In the genomic region with DNA sequence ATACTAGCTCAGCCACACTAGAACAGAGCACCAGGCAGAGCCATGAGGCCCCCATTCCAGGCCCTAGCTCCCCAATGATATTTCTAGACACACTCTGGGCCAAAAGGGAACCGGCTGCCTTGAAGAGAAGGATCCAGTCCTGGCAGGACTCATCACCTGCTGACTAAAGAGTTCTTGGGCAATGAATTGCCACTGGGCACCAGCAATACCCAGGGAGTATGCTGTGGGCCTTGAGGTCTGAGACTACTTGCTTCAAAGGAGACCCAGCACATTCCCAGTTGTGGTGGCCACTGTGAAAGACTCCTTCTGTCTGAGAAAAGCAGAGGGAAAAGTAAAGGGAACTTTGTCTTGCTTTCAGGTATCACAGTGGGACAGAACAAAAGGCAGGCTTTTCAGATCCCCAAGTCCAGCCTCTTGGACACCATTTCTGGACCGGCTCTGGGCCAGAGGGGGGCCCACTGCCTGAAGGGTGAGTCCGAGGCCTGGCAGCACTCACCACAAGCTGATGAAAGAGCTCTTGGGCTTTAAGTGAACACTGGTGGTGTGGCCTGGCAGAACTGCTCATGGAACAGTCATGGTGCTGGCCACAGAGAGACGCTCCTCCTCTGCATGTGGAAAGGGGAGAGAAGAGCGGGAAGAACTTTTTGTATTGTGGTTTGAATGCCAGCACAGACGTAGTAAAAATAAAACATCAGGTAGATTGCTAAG, we compare ENCODE assay signal across 33 cellular contexts.
A peak's percentile ranks its signal among the peaks of the same experiment; 100 is the strongest.
DNase-seq lines count a peak whose midpoint lies in the region; ATAC-seq, FAIRE-seq and TF ChIP-seq lines count a peak whose summit lies in the region.
"Had no signal": no experiment of that assay in that cellular context is flagged by ENCODE, and none has a peak within 500 bp of the region (broad histone marks: within the 10 kb centered on the region; RNA-seq: fewer than 3 reads in every experiment).

No MANE protein-coding gene starts in this region.

- in situ Hi-C loops in HepG2 (cut with HindIII; ENCODE audit: extremely low pct_ligation_motif_present, low pct_unique_long_range_greater_than_20kb), result no loop called here

- H3K36me3 ChIP-seq in breast epithelium (no peaks in the 10 kb centered on the region), HepG2 (replicated peaks in 1 of 2; ENCODE audit: control insufficient read depth in 1 of 2, insufficient read depth in 2 of 2, low read length in 2 of 2) (0 out of 5 replicates have a peak, but pooled peaks cover 0 to 1% of the 10 kb centered on the region in 2 experiments)
- H3K36me3 ChIP-seq: esophagus squamous epithelium, neutrophil, sigmoid colon, upper lobe of left lung had no signal

- H3K79me2 ChIP-seq in HepG2 (ENCODE audit: insufficient read depth, low read length), result peaks cover 24% of the 10 kb centered on the region

- TF ChIP-seq EP300 in HepG2 (IDR thresholded peaks at IDR 0.05; ENCODE audit: low read depth in 2 of 2, low read length in 2 of 2) (no peak), HepG2 (CRISPR knock-in tag; IDR thresholded peaks at IDR 0.05; ENCODE audit: borderline replicate concordance) (no peak)

- peak overlapping the region; percentile 80 for H3K27ac Mint-ChIP-seq in MCF 10A (ENCODE audit: low read depth, unreplicated experiment)
- H3K27ac Mint-ChIP-seq: activated CD8-positive, alpha-beta memory T cell treated with anti-CD3 and anti-CD28 coated beads, Interleukin-2, amount 10 ng/mL, durations not matched to agents 7 days and 5 days; activated naive CD8-positive, alpha-beta T cell treated with anti-CD3 and anti-CD28 coated beads, Interleukin-2, amount 50 U/mL, for 24 hours; mesothelial cell of epicardium; naive B cell; T-helper 1 cell treated with Interleukin-12 subunit alpha and Interleukin-12 subunit beta and Interleukin-4 antibody, amounts not matched to agents 30 μg/mL and 1 μg/mL, for 36 hours had no signal

- H3K4me3 ChIP-seq in breast epithelium (no peak overlapping the region), HepG2 (replicated peaks in 1 of 3; ENCODE audit: insufficient read depth in 1 of 3, low read depth in 2 of 3, low read length in 3 of 3) (no peak overlapping the region)
- H3K4me3 ChIP-seq: body of pancreas, esophagus squamous epithelium, GM12878, sigmoid colon, upper lobe of left lung had no signal

- H3K27me3 Mint-ChIP-seq in MCF 10A (ENCODE audit: insufficient read depth, unreplicated experiment), result no peaks in the 10 kb centered on the region

- POLR2A ChIA-PET in MCF 10A (lab: Yijun Ruan, JAX) (interaction anchor here (0.6 to 1.2 kb wide), 5 partner anchors 8 to 110 kb away, joined by 3 to 4 read pairs (median 3); no protein-coding TSS in a partner anchor), HepG2 (lab: Yijun Ruan, JAX) (no interaction called here)

- H3K9ac ChIP-seq in HepG2 (ENCODE audit: insufficient read depth, low read depth, low read length), result no peak overlapping the region

- H3K4me3 Mint-ChIP-seq in MCF 10A (ENCODE audit: unreplicated experiment), result no peak overlapping the region
- H3K4me3 Mint-ChIP-seq: activated CD8-positive, alpha-beta memory T cell treated with anti-CD3 and anti-CD28 coated beads, Interleukin-2, amount 10 ng/mL, durations not matched to agents 7 days and 5 days; activated naive CD8-positive, alpha-beta T cell treated with anti-CD3 and anti-CD28 coated beads, Interleukin-2, amount 50 U/mL, for 24 hours; mesothelial cell of epicardium; naive B cell; T-helper 1 cell treated with Interleukin-12 subunit alpha and Interleukin-12 subunit beta and Interleukin-4 antibody, amounts not matched to agents 30 μg/mL and 1 μg/mL, for 36 hours had no signal

- H3K9me3 ChIP-seq in breast epithelium, result no peaks in the 10 kb centered on the region
- H3K9me3 ChIP-seq in HepG2 (ENCODE audit: low read length), result no peaks in the 10 kb centered on the region; the same call in 1 of the 2 replicates
- H3K9me3 ChIP-seq: body of pancreas, esophagus squamous epithelium, neutrophil, sigmoid colon, upper lobe of left lung had no signal

- H3K27ac ChIP-seq in breast epithelium, result peak overlapping the region in 1 of 2 donors; percentile 23
- H3K27ac ChIP-seq in HepG2 (ENCODE audit: extremely low read length, insufficient read depth, low read length), result no peak overlapping the region
- H3K27ac ChIP-seq: 22Rv1, esophagus squamous epithelium, neutrophil, sigmoid colon, upper lobe of left lung had no signal

- H2AFZ ChIP-seq in HepG2 (ENCODE audit: low read length), result no peak overlapping the region

- CTCF ChIA-PET in MCF 10A (lab: Yijun Ruan, JAX), result interaction anchor here (0.6 to 1.7 kb wide), 2 partner anchors 18 to 171 kb away, joined by 3 to 5 read pairs; no protein-coding TSS in a partner anchor
- CTCF ChIA-PET in HepG2 (lab: Yijun Ruan, JAX; ENCODE audit: low intra/inter-chr PET ratio, low total read pairs), result no interaction called here

- TF ChIP-seq CTCF in MCF 10A (IDR thresholded peaks at IDR 0.05; ENCODE audit: unreplicated experiment) (no peak), breast epithelium (IDR thresholded peaks at IDR 0.05) (no peak), HepG2 (CRISPR knock-in tag; IDR thresholded peaks at IDR 0.05) (no peak)

- H3K27me3 ChIP-seq in breast epithelium (no peaks in the 10 kb centered on the region), HepG2 (ENCODE audit: control insufficient read depth in 1 of 2, insufficient read depth in 2 of 2, low read length in 2 of 2) (no peaks in the 10 kb centered on the region)
- H3K27me3 ChIP-seq: body of pancreas, esophagus squamous epithelium, neutrophil, sigmoid colon, upper lobe of left lung had no signal

- no peaks in the 10 kb centered on the region for H3K4me1 ChIP-seq in breast epithelium
- peaks cover 51% of the 10 kb centered on the region for H3K4me1 ChIP-seq in HepG2 (ENCODE audit: insufficient read depth, low read length)
- H3K4me1 ChIP-seq: upper lobe of left lung had no signal

- no peak for TF ChIP-seq RAD21 in HepG2 (CRISPR knock-in tag; IDR thresholded peaks at IDR 0.05)

- peaks cover 42% of the 10 kb centered on the region for H3K4me1 Mint-ChIP-seq in MCF 10A (ENCODE audit: insufficient read depth, unreplicated experiment)
- H3K4me1 Mint-ChIP-seq: activated CD8-positive, alpha-beta memory T cell treated with anti-CD3 and anti-CD28 coated beads, Interleukin-2, amount 10 ng/mL, durations not matched to agents 7 days and 5 days; naive B cell had no signal

- TF ChIP-seq POLR2A in breast epithelium (IDR thresholded peaks at IDR 0.05) (no peak), HepG2 (IDR thresholded peaks at IDR 0.05; ENCODE audit: insufficient read depth in 1 of 2, low read depth in 2 of 2, low read length in 2 of 2) (no peak)

- WGBS in HepG2 (ENCODE audit: low lambda C conversion rate), result 98% methylated on average over 6 of the region's 6 CpGs

- BruUV-seq in MCF 10A (replicated peaks; lab: Mats Ljungman, UMichigan) (no TSS peak), HepG2 (replicated peaks; lab: Mats Ljungman, UMichigan) (no TSS peak)

- intact Hi-C loops in MCF 10A (cut with micrococcal nuclease), result no loop called here
- intact Hi-C loops in breast epithelium (cut with DNase I; ENCODE audit: low total_unique reads), result loop anchor here (10.0 kb wide), 1 partner anchor 1931 kb away; no protein-coding TSS in a partner anchor
- intact Hi-C loops in Right ventricle myocardium superior (cut with DNase I), result no loop called here
- intact Hi-C loops in HepG2 (cut with micrococcal nuclease; ENCODE audit: unreplicated experiment), result no loop called here

- H3K9me3 Mint-ChIP-seq in MCF 10A (ENCODE audit: unreplicated experiment), result no peaks in the 10 kb centered on the region
- H3K9me3 Mint-ChIP-seq: T-helper 1 cell treated with Interleukin-12 subunit alpha and Interleukin-12 subunit beta and Interleukin-4 antibody, amounts not matched to agents 30 μg/mL and 1 μg/mL, for 36 hours had no signal

- ATAC-seq in Right ventricle myocardium superior (ENCODE audit: poor library complexity) (peak; percentile 85), HepG2 (peak; percentile 25; the same call in 1 of the 3 replicates), HG03025 (IDR thresholded peaks at IDR 0.05; ENCODE audit: low FRiP score, unreplicated experiment) (no peak), GM18520 (IDR thresholded peaks at IDR 0.05; ENCODE audit: unreplicated experiment) (no peak), GM21423 (IDR thresholded peaks at IDR 0.05; ENCODE audit: unreplicated experiment) (no peak)
- ATAC-seq: activated CD4-positive, CD25-positive, alpha-beta regulatory T cell treated with anti-CD3 and anti-CD28 coated beads, Interleukin-2, amount 50 U/mL, for 24 hours; activated CD8-positive, alpha-beta memory T cell treated with anti-CD3 and anti-CD28 coated beads, Interleukin-2, amount 10 ng/mL, durations not matched to agents 7 days and 5 days; activated naive CD8-positive, alpha-beta T cell treated with anti-CD3 and anti-CD28 coated beads, Interleukin-2, amount 50 U/mL, for 24 hours; body of pancreas; GM12878; PC-3 had no signal

- H3K4me2 ChIP-seq in HepG2 (ENCODE audit: low read depth, low read length), result no peak overlapping the region

- DNase-seq in MCF 10A (ENCODE audit: unreplicated experiment) (no peak), breast epithelium (ENCODE audit: low spot score in 2 of 2) (no peak), Right ventricle myocardium superior (peak; percentile 74), HepG2 (ENCODE audit: low spot score) (no peak), NCI-H1092 treated with DMSO at 0.1 percent for 48 hours (lab: John Stamatoyannopoulos, UW) (no peak)
- DNase-seq: activated CD4-positive, alpha-beta T cell treated with anti-CD3 and anti-CD28 coated beads, Interleukin-2, amount 50 U/mL, for 4 hours; activated CD8-positive, alpha-beta memory T cell treated with anti-CD3 and anti-CD28 coated beads, Interleukin-2, amount 10 ng/mL, durations not matched to agents 7 days and 5 days; activated naive CD8-positive, alpha-beta T cell treated with anti-CD3 and anti-CD28 coated beads, Interleukin-2, amount 50 U/mL, for 24 hours; activated T-cell treated with anti-CD3 and anti-CD28 coated beads, Interleukin-2, amount 50 U/mL, for 48 hours; body of pancreas; C1 segment of cervical spinal cord; cerebellar nuclear complex; esophagus squamous epithelium; hypothalamus; naive B cell; NCI-H1417; NCI-H2029 treated with DMSO at 0.1 percent for 48 hours; NCI-H524; NK-92 treated with Interleukin-12 subunit alpha and Interleukin-12 subunit beta, amount 100 ng/mL, for 24 hours; PC-3; posterior cingulate gyrus; sigmoid colon; stimulated activated CD4-positive, alpha-beta T cell treated with anti-CD3 and anti-CD28 coated beads, Interleukin-4, amount 100 ng/mL, for 24 hours had no signal

- H3K36me3 Mint-ChIP-seq in MCF 10A (ENCODE audit: insufficient read depth, unreplicated experiment), result peaks cover 7% of the 10 kb centered on the region
- H3K36me3 Mint-ChIP-seq: activated CD8-positive, alpha-beta memory T cell treated with anti-CD3 and anti-CD28 coated beads, Interleukin-2, amount 10 ng/mL, durations not matched to agents 7 days and 5 days; naive B cell had no signal

- H4K20me1 ChIP-seq in HepG2 (ENCODE audit: insufficient read depth, low read length), result no peaks in the 10 kb centered on the region

- FAIRE-seq in HepG2 (lab: Jason Lieb, UNC), result no peak
- FAIRE-seq: GM12878 had no signal

TF ChIP-seq in HepG2, 621 proteins besides CTCF, POLR2A, EP300 and RAD21:
- no peak for TF ChIP-seq RBM22 (optimal IDR thresholded peaks at IDR 0.05; ENCODE audit: low read length)

Comparison
In these comparisons a context has a peak if more than half of its experiments do, and no peak if none do; other contexts are left out.
1. ATAC-seq: peak in Right ventricle myocardium superior (single experiment) and HepG2 (single experiment); none in HG03025 (single experiment), GM18520 (single experiment) and GM21423 (single experiment).